1 cellular context compared by ENCODE assay signal in the genomic region with DNA sequence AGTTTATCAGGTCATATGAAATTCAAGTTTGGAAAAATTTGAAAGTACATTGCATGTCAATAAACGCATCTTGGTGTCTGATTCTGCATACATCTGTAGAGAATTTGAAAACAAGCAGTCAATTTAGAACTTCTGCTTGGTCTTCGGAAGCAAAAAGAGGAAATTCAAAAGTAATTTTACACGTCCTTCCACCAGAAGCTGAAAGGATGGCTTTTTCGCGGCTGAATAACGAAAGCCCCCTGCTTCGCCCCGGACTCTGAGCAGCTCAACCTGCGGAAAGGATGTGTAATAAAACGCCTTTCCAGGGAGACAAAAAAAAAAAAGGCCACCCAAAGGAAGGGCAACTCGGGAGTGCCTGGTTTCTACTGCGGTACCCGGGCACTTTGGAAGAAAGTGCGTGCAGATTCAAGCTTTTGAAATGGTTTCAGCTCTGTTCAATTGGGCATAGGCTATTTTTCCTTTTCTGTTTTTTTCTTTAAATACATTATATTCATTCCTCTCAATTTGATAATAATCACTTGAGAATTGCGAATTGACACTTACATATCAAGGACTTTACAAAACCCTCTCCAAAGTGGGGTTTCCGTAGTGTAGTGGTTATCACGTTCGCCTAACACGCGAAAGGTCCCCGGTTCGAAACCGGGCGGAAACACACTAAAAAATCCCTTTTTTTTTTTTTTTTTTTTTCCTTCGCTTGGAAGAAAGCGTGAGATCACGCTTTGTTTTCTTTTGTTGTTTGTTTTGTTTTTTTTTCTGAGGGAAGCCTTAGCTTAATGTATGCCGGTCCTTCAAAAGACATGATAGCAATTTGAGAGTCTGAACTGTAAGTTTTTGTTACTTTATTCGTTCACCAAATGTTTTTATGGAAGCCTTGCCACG.
A peak's percentile ranks its signal among the peaks of the same experiment; 100 is the strongest.
TF ChIP-seq lines count a peak whose summit lies in the region.

No MANE protein-coding gene starts in this region.

TF ChIP-seq in HepG2, 621 proteins besides CTCF, POLR2A, EP300 and RAD21 (continued from another document and continues in another):
- TF ChIP-seq, protein P1, sequence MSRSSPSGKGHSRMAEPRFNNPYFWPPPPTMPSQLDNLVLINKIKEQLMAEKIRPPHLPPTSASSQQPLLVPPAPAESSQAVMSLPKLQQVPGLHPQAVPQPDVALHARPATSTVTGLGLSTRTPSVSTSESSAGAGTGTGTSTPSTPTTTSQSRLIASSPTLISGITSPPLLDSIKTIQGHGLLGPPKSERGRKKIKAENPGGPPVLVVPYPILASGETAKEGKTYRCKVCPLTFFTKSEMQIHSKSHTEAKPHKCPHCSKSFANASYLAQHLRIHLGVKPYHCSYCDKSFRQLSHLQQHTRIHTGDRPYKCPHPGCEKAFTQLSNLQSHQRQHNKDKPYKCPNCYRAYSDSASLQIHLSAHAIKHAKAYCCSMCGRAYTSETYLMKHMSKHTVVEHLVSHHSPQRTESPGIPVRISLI (CRISPR knock-in tag; IDR thresholded peaks at IDR 0.05; ENCODE audit: borderline replicate concordance): peak; percentile 94
- TF ChIP-seq, protein P2, sequence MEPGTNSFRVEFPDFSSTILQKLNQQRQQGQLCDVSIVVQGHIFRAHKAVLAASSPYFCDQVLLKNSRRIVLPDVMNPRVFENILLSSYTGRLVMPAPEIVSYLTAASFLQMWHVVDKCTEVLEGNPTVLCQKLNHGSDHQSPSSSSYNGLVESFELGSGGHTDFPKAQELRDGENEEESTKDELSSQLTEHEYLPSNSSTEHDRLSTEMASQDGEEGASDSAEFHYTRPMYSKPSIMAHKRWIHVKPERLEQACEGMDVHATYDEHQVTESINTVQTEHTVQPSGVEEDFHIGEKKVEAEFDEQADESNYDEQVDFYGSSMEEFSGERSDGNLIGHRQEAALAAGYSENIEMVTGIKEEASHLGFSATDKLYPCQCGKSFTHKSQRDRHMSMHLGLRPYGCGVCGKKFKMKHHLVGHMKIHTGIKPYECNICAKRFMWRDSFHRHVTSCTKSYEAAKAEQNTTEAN (CRISPR knock-in tag; conservative IDR thresholded peaks at IDR 0.05): no peak; the same call in 1 of the 2 replicates
- TF ChIP-seq NFRKB (IDR thresholded peaks at IDR 0.05): no peak
- 0 out of 2 replicates have a peak, but pooled peaks have one; percentile 19 for TF ChIP-seq TOPORS (CRISPR knock-in tag; IDR thresholded peaks at IDR 0.05)
- TF ChIP-seq KMT2A (CRISPR knock-in tag; IDR thresholded peaks at IDR 0.05): 0 out of 2 replicates have a peak, but pooled peaks have one; percentile 13
- TF ChIP-seq, protein P3, sequence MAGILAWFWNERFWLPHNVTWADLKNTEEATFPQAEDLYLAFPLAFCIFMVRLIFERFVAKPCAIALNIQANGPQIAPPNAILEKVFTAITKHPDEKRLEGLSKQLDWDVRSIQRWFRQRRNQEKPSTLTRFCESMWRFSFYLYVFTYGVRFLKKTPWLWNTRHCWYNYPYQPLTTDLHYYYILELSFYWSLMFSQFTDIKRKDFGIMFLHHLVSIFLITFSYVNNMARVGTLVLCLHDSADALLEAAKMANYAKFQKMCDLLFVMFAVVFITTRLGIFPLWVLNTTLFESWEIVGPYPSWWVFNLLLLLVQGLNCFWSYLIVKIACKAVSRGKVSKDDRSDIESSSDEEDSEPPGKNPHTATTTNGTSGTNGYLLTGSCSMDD (CRISPR knock-in tag; IDR thresholded peaks at IDR 0.05): no peak
- no peak for TF ChIP-seq KDM6A (CRISPR knock-in tag; IDR thresholded peaks at IDR 0.05; ENCODE audit: low read depth)
- peak; percentile 39; the same call in 1 of the 2 replicates for TF ChIP-seq KLF11 (CRISPR knock-in tag; IDR thresholded peaks at IDR 0.05)
- no peak for TF ChIP-seq ZNF292 (CRISPR knock-in tag; IDR thresholded peaks at IDR 0.05; ENCODE audit: borderline replicate concordance, low read depth)
- no peak for TF ChIP-seq AKAP8 (CRISPR knock-in tag; IDR thresholded peaks at IDR 0.05)
- TF ChIP-seq ZNF446 (CRISPR knock-in tag; IDR thresholded peaks at IDR 0.05): no peak
- TF ChIP-seq, protein P4, sequence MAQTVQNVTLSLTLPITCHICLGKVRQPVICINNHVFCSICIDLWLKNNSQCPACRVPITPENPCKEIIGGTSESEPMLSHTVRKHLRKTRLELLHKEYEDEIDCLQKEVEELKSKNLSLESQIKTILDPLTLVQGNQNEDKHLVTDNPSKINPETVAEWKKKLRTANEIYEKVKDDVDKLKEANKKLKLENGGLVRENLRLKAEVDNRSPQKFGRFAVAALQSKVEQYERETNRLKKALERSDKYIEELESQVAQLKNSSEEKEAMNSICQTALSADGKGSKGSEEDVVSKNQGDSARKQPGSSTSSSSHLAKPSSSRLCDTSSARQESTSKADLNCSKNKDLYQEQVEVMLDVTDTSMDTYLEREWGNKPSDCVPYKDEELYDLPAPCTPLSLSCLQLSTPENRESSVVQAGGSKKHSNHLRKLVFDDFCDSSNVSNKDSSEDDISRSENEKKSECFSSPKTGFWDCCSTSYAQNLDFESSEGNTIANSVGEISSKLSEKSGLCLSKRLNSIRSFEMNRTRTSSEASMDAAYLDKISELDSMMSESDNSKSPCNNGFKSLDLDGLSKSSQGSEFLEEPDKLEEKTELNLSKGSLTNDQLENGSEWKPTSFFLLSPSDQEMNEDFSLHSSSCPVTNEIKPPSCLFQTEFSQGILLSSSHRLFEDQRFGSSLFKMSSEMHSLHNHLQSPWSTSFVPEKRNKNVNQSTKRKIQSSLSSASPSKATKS (CRISPR knock-in tag; IDR thresholded peaks at IDR 0.05): no peak
- TF ChIP-seq, protein P5, sequence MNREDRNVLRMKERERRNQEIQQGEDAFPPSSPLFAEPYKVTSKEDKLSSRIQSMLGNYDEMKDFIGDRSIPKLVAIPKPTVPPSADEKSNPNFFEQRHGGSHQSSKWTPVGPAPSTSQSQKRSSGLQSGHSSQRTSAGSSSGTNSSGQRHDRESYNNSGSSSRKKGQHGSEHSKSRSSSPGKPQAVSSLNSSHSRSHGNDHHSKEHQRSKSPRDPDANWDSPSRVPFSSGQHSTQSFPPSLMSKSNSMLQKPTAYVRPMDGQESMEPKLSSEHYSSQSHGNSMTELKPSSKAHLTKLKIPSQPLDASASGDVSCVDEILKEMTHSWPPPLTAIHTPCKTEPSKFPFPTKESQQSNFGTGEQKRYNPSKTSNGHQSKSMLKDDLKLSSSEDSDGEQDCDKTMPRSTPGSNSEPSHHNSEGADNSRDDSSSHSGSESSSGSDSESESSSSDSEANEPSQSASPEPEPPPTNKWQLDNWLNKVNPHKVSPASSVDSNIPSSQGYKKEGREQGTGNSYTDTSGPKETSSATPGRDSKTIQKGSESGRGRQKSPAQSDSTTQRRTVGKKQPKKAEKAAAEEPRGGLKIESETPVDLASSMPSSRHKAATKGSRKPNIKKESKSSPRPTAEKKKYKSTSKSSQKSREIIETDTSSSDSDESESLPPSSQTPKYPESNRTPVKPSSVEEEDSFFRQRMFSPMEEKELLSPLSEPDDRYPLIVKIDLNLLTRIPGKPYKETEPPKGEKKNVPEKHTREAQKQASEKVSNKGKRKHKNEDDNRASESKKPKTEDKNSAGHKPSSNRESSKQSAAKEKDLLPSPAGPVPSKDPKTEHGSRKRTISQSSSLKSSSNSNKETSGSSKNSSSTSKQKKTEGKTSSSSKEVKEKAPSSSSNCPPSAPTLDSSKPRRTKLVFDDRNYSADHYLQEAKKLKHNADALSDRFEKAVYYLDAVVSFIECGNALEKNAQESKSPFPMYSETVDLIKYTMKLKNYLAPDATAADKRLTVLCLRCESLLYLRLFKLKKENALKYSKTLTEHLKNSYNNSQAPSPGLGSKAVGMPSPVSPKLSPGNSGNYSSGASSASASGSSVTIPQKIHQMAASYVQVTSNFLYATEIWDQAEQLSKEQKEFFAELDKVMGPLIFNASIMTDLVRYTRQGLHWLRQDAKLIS (CRISPR knock-in tag; IDR thresholded peaks at IDR 0.05): no peak
- no peak for TF ChIP-seq HDAC6 (IDR thresholded peaks at IDR 0.05; ENCODE audit: low read depth, low read length)
- TF ChIP-seq RFX1 (IDR thresholded peaks at IDR 0.05): no peak
- TF ChIP-seq, protein P6, sequence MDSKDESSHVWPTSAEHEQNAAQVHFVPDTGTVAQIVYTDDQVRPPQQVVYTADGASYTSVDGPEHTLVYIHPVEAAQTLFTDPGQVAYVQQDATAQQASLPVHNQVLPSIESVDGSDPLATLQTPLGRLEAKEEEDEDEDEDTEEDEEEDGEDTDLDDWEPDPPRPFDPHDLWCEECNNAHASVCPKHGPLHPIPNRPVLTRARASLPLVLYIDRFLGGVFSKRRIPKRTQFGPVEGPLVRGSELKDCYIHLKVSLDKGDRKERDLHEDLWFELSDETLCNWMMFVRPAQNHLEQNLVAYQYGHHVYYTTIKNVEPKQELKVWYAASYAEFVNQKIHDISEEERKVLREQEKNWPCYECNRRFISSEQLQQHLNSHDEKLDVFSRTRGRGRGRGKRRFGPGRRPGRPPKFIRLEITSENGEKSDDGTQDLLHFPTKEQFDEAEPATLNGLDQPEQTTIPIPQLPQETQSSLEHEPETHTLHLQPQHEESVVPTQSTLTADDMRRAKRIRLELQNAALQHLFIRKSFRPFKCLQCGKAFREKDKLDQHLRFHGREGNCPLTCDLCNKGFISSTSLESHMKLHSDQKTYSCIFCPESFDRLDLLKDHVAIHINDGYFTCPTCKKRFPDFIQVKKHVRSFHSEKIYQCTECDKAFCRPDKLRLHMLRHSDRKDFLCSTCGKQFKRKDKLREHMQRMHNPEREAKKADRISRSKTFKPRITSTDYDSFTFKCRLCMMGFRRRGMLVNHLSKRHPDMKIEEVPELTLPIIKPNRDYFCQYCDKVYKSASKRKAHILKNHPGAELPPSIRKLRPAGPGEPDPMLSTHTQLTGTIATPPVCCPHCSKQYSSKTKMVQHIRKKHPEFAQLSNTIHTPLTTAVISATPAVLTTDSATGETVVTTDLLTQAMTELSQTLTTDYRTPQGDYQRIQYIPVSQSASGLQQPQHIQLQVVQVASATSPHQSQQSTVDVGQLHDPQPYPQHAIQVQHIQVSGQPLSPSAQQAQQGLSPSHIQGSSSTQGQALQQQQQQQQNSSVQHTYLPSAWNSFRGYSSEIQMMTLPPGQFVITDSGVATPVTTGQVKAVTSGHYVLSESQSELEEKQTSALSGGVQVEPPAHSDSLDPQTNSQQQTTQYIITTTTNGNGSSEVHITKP (CRISPR knock-in tag; IDR thresholded peaks at IDR 0.05; ENCODE audit: low read depth): no peak
- TF ChIP-seq, protein P7, sequence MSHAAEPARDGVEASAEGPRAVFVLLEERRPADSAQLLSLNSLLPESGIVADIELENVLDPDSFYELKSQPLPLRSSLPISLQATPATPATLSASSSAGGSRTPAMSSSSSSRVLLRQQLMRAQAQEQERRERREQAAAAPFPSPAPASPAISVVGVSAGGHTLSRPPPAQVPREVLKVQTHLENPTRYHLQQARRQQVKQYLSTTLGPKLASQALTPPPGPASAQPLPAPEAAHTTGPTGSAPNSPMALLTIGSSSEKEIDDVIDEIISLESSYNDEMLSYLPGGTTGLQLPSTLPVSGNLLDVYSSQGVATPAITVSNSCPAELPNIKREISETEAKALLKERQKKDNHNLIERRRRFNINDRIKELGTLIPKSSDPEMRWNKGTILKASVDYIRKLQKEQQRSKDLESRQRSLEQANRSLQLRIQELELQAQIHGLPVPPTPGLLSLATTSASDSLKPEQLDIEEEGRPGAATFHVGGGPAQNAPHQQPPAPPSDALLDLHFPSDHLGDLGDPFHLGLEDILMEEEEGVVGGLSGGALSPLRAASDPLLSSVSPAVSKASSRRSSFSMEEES (CRISPR knock-in tag; IDR thresholded peaks at IDR 0.05): no peak; the same call in 1 of the 2 replicates
- TF ChIP-seq ZNF230 (CRISPR knock-in tag; IDR thresholded peaks at IDR 0.05): no peak
- TF ChIP-seq, protein P8, sequence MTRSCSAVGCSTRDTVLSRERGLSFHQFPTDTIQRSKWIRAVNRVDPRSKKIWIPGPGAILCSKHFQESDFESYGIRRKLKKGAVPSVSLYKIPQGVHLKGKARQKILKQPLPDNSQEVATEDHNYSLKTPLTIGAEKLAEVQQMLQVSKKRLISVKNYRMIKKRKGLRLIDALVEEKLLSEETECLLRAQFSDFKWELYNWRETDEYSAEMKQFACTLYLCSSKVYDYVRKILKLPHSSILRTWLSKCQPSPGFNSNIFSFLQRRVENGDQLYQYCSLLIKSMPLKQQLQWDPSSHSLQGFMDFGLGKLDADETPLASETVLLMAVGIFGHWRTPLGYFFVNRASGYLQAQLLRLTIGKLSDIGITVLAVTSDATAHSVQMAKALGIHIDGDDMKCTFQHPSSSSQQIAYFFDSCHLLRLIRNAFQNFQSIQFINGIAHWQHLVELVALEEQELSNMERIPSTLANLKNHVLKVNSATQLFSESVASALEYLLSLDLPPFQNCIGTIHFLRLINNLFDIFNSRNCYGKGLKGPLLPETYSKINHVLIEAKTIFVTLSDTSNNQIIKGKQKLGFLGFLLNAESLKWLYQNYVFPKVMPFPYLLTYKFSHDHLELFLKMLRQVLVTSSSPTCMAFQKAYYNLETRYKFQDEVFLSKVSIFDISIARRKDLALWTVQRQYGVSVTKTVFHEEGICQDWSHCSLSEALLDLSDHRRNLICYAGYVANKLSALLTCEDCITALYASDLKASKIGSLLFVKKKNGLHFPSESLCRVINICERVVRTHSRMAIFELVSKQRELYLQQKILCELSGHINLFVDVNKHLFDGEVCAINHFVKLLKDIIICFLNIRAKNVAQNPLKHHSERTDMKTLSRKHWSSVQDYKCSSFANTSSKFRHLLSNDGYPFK (CRISPR knock-in tag; IDR thresholded peaks at IDR 0.05; ENCODE audit: borderline replicate concordance): no peak
- no peak for TF ChIP-seq MED8 (CRISPR knock-in tag; IDR thresholded peaks at IDR 0.05; ENCODE audit: insufficient replicate concordance)
- peak; percentile 54; the same call in 1 of the 2 replicates for TF ChIP-seq ZNF629 (CRISPR knock-in tag; conservative IDR thresholded peaks at IDR 0.05)
- no peak; the same call in 1 of the 2 replicates for TF ChIP-seq SIN3A (IDR thresholded peaks at IDR 0.05; ENCODE audit: borderline replicate concordance, low read depth, low read length)
- TF ChIP-seq ZNF432 (CRISPR knock-in tag; IDR thresholded peaks at IDR 0.05; ENCODE audit: borderline replicate concordance): no peak
- TF ChIP-seq, protein P9, sequence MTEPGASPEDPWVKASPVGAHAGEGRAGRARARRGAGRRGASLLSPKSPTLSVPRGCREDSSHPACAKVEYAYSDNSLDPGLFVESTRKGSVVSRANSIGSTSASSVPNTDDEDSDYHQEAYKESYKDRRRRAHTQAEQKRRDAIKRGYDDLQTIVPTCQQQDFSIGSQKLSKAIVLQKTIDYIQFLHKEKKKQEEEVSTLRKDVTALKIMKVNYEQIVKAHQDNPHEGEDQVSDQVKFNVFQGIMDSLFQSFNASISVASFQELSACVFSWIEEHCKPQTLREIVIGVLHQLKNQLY (CRISPR knock-in tag; IDR thresholded peaks at IDR 0.05): no peak
- peak; percentile 41; the same call in 1 of the 2 replicates for TF ChIP-seq PHF8 (CRISPR knock-in tag; IDR thresholded peaks at IDR 0.05)
- TF ChIP-seq ZNF572 (CRISPR knock-in tag; IDR thresholded peaks at IDR 0.05): no peak
